ENCODE assay signal across 1 cellular context in genomic region chr3:183151716-183152385, GRCh38.
TF ChIP-seq lines count a peak whose summit lies in the region.

No MANE protein-coding gene starts in this region.

TF ChIP-seq in GM23338, 12 proteins besides CTCF, POLR2A, EP300 and RAD21 (continued from another document):
- TF ChIP-seq REST (IDR thresholded peaks at IDR 0.05; ENCODE audit: unreplicated experiment) (no peak), JUNB (IDR thresholded peaks at IDR 0.05; ENCODE audit: unreplicated experiment) (no peak), STAT1 (IDR thresholded peaks at IDR 0.05; ENCODE audit: unreplicated experiment) (no peak), ZNF114 (CRISPR knock-in tag; IDR thresholded peaks at IDR 0.05) (no peak)
